1 cellular context compared by ENCODE assay signal in genomic region chr17:47840742-47841487, GRCh38.
TF ChIP-seq lines count a peak whose summit lies in the region.

Gene SCRN2 (minus strand): TSS chr17:47841273. CDS start chr17:47840843, 430 bp downstream.

TF ChIP-seq in SK-N-SH, 30 proteins besides CTCF, POLR2A, EP300 and RAD21 (continued from another document):
- TF ChIP-seq YY1 (IDR thresholded peaks at IDR 0.05; ENCODE audit: low read depth): no peak
- TF ChIP-seq GABPA (IDR thresholded peaks at IDR 0.05; ENCODE audit: low read depth): peak; percentile 76
- TF ChIP-seq RCOR1 (IDR thresholded peaks at IDR 0.05; ENCODE audit: low read length): peak; percentile 50; the same call in 1 of the 2 replicates
- TF ChIP-seq IRF3 (IDR thresholded peaks at IDR 0.05; ENCODE audit: low read depth, low read length): no peak
- TF ChIP-seq MAX (IDR thresholded peaks at IDR 0.05; ENCODE audit: low read depth): peak; percentile 77
- TF ChIP-seq PBX3 (IDR thresholded peaks at IDR 0.05): no peak
- TF ChIP-seq SMC3 (IDR thresholded peaks at IDR 0.05; ENCODE audit: low read depth, low read length): peak; percentile 97
- TF ChIP-seq FOSL2 (IDR thresholded peaks at IDR 0.05; ENCODE audit: borderline replicate concordance, low read depth): no peak
- no peak for TF ChIP-seq MEF2A (IDR thresholded peaks at IDR 0.05; ENCODE audit: borderline replicate concordance, low read depth)
- no peak for TF ChIP-seq USF1 (IDR thresholded peaks at IDR 0.05; ENCODE audit: borderline replicate concordance, low read depth)
- TF ChIP-seq MXI1 (IDR thresholded peaks at IDR 0.05; ENCODE audit: low read depth, low read length): peak; percentile 51; the same call in 1 of the 2 replicates
- no peak for TF ChIP-seq GATA2 (CRISPR knock-in tag; IDR thresholded peaks at IDR 0.05)
TF ChIP-seq in SK-N-SH: peak in this region for 14.
